ENCODE assay signal across 28 cellular contexts in genomic region chr1:52182874-52183400, GRCh38.
"Had no signal": no experiment of that assay in that cellular context is flagged by ENCODE, and none has a peak within 500 bp of the region (broad histone marks: within the 10 kb centered on the region; RNA-seq: fewer than 3 reads in every experiment).

No MANE protein-coding gene starts in this region.

- H3K36me3 Mint-ChIP-seq: activated naive CD8-positive, alpha-beta T cell treated with anti-CD3 and anti-CD28 coated beads for 36 hours; stimulated activated memory B cell treated with anti-CD40 and anti-IgM and Interleukin-4, amounts not matched to agents 10 μg/mL and 1 μg/mL and 100 μg/mL, for 72 hours had no signal

- H3K27ac Mint-ChIP-seq: activated B cell treated with CpG ODN at 0.5 μM for 24 hours; activated CD4-positive, alpha-beta T cell treated with anti-CD3 and anti-CD28 coated beads for 36 hours; activated naive CD8-positive, alpha-beta T cell treated with anti-CD3 and anti-CD28 coated beads for 36 hours; activated T-helper 2 cell treated with anti-CD3 and anti-CD28 coated beads, Interferon-gamma antibody, Interleukin-2, Interleukin-4, amounts not matched to agents 10 μg/mL and 5 μg/mL and 100 μg/mL, durations not matched to agents 14 hours and 24 hours and 36 hours; effector memory CD8-positive, alpha-beta T cell; nephron; stimulated activated memory B cell treated with anti-CD40 and anti-IgM and Interleukin-4, amounts not matched to agents 10 μg/mL and 1 μg/mL and 100 μg/mL, for 72 hours had no signal

- H3K4me1 Mint-ChIP-seq: activated B cell treated with CpG ODN at 0.5 μM for 24 hours; central memory CD8-positive, alpha-beta T cell; nephron had no signal

- H3K4me3 Mint-ChIP-seq: activated B cell treated with CpG ODN at 0.5 μM for 24 hours; activated CD4-positive, alpha-beta T cell treated with anti-CD3 and anti-CD28 coated beads for 36 hours; activated naive CD8-positive, alpha-beta T cell treated with anti-CD3 and anti-CD28 coated beads for 36 hours; activated T-cell treated with anti-CD3 and anti-CD28 coated beads, Interleukin-2, amount 50 U/mL, for 4 hours; central memory CD8-positive, alpha-beta T cell; effector memory CD8-positive, alpha-beta T cell; nephron; stimulated activated memory B cell treated with anti-CD40 and anti-IgM and Interleukin-4, amounts not matched to agents 10 μg/mL and 1 μg/mL and 100 μg/mL, for 72 hours had no signal

- DNase-seq: activated B cell treated with CpG ODN at 0.5 μM for 24 hours; activated CD4-positive, alpha-beta T cell treated with anti-CD3 and anti-CD28 coated beads for 36 hours; activated CD4-positive, alpha-beta T cell treated with anti-CD3 and anti-CD28 coated beads, Interleukin-2, amount 50 U/mL, for 4 hours; activated CD8-positive, alpha-beta memory T cell treated with anti-CD3 and anti-CD28 coated beads for 24 hours; activated CD8-positive, alpha-beta memory T cell treated with anti-CD3 and anti-CD28 coated beads, Interleukin-2, amount 50 U/mL, for 48 hours; activated naive CD4-positive, alpha-beta T cell treated with Interleukin-2 at 50 U/mL for 16 hours; activated naive CD8-positive, alpha-beta T cell treated with anti-CD3 and anti-CD28 coated beads for 36 hours; activated T-cell treated with anti-CD3 and anti-CD28 coated beads, Interleukin-2, amount 50 U/mL, for 4 hours; amniotic stem cell; colonic mucosa; dorsolateral prefrontal cortex; effector memory CD8-positive, alpha-beta T cell; gastrocnemius medialis; head of caudate nucleus; left ventricle myocardium superior; nucleus accumbens; right lobe of liver; small intestine; stomach; T1000; upper lobe of left lung had no signal

- H3K4me3 ChIP-seq: breast epithelium, colonic mucosa, dorsolateral prefrontal cortex, esophagus muscularis mucosa, gastrocnemius medialis, right lobe of liver, stomach, suprapubic skin, upper lobe of left lung had no signal

- ATAC-seq: activated CD4-positive, alpha-beta T cell treated with anti-CD3 and anti-CD28 coated beads for 36 hours; activated T-cell treated with anti-CD3 and anti-CD28 coated beads, Interleukin-2, amount 50 U/mL, for 4 hours; effector memory CD8-positive, alpha-beta T cell; gastrocnemius medialis; left ventricle myocardium superior; right lobe of liver; stimulated activated memory B cell treated with anti-CD40 and anti-IgM and Interleukin-4, amounts not matched to agents 10 μg/mL and 1 μg/mL and 100 μg/mL, for 72 hours had no signal

- H3K9me3 ChIP-seq: breast epithelium, colonic mucosa, esophagus muscularis mucosa, gastrocnemius medialis, right lobe of liver, stomach, suprapubic skin, upper lobe of left lung had no signal

- H3K27me3 ChIP-seq: breast epithelium, colonic mucosa, dorsolateral prefrontal cortex, esophagus muscularis mucosa, gastrocnemius medialis, right lobe of liver, stomach, suprapubic skin, upper lobe of left lung had no signal

- H3K27me3 Mint-ChIP-seq: activated CD4-positive, alpha-beta T cell treated with anti-CD3 and anti-CD28 coated beads for 36 hours; activated naive CD8-positive, alpha-beta T cell treated with anti-CD3 and anti-CD28 coated beads for 36 hours; central memory CD8-positive, alpha-beta T cell; effector memory CD8-positive, alpha-beta T cell had no signal

- H3K9me3 Mint-ChIP-seq: activated B cell treated with CpG ODN at 0.5 μM for 24 hours; activated naive CD8-positive, alpha-beta T cell treated with anti-CD3 and anti-CD28 coated beads for 36 hours; activated T-cell treated with anti-CD3 and anti-CD28 coated beads, Interleukin-2, amount 50 U/mL, for 4 hours; activated T-helper 2 cell treated with anti-CD3 and anti-CD28 coated beads, Interferon-gamma antibody, Interleukin-2, Interleukin-4, amounts not matched to agents 10 μg/mL and 5 μg/mL and 100 μg/mL, durations not matched to agents 14 hours and 24 hours and 36 hours; central memory CD8-positive, alpha-beta T cell; effector memory CD8-positive, alpha-beta T cell; stimulated activated memory B cell treated with anti-CD40 and anti-IgM and Interleukin-4, amounts not matched to agents 10 μg/mL and 1 μg/mL and 100 μg/mL, for 72 hours had no signal

- H3K36me3 ChIP-seq: breast epithelium, colonic mucosa, esophagus muscularis mucosa, gastrocnemius medialis, right lobe of liver, stomach, suprapubic skin, upper lobe of left lung had no signal

- H3K27ac ChIP-seq: breast epithelium, colonic mucosa, dorsolateral prefrontal cortex, esophagus muscularis mucosa, gastrocnemius medialis, right lobe of liver, stomach, suprapubic skin, upper lobe of left lung had no signal

- H3K4me1 ChIP-seq: breast epithelium, colonic mucosa, right lobe of liver, suprapubic skin, upper lobe of left lung had no signal
